Comparison of ENCODE assay signal across 15 cellular contexts in the genomic region with DNA sequence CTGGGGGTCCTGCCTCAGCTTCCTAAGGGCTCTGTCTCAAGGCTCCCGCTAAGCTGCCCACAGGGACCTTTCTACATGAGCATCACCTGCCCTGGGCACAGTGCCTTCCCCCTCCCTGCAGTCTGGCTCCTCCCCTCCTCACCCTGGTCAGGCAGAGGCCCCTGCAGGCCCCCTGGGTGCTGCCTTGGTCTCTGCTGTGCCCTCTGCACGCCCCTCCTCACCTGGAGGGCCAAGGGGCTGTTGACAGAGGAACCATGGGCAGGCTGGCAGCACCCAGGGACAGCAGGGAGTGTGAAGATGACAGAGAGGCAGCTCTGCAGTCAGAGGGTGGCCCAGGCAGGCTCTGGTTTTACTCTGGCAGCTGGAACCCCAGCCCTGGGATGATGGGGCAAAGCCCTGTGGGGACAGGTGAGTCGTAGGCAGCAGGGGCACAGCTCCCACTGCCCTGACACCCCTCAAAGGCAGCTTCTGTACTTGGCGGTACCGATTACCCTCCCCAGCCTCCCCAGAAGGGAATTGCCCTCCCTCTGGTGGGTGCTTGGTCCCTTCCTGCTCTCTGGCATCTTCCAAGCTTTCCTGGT. TPM values are rescaled to one million over a fixed set of nuclear protein-coding genes. Genes with fewer than 3 reads are reported as not detected.
DNase-seq lines count a peak whose midpoint lies in the region; ATAC-seq, FAIRE-seq and TF ChIP-seq lines count a peak whose summit lies in the region.
"Had no signal": no experiment of that assay in that cellular context is flagged by ENCODE, and none has a peak within 500 bp of the region (broad histone marks: within the 10 kb centered on the region; RNA-seq: fewer than 3 reads in every experiment).

No MANE protein-coding gene starts in this region.

- peaks cover 10 to 31% (median 21%) of the 10 kb centered on the region in 4 experiments for H3K36me3 ChIP-seq in H1 (ENCODE audit: control insufficient read depth in 2 of 4, insufficient read depth in 4 of 4, low read length in 3 of 4)
- H3K36me3 ChIP-seq in aorta (ENCODE audit: control insufficient read depth in 1 of 2, insufficient read depth in 2 of 2, low read length in 1 of 2): peaks cover 0 to 8% of the 10 kb centered on the region in 2 donors
- H3K36me3 ChIP-seq in CD8-positive, alpha-beta memory T cell (ENCODE audit: insufficient read depth, low read length): peaks cover 7% of the 10 kb centered on the region

- no peak overlapping the region for H3K9ac ChIP-seq in H1 (replicated peaks in 1 of 4; ENCODE audit: extremely low read depth in 1 of 4, low read depth in 3 of 4, low read length in 3 of 4)

- H3K56ac ChIP-seq in H1 (replicated peaks; ENCODE audit: insufficient read length, low read depth, low read length): no peak overlapping the region

- 0 out of 2 replicates have a peak, but pooled peaks cover 3% of the 10 kb centered on the region for H3K79me1 ChIP-seq in H1 (ENCODE audit: low read depth, low read length)

- no peak overlapping the region for H2BK15ac ChIP-seq in H1 (ENCODE audit: low read length)

- H3K36me3 Mint-ChIP-seq in activated T-cell treated with anti-CD3 and anti-CD28 coated beads, Interleukin-2, amount 50 U/mL, for 72 hours (ENCODE audit: insufficient read depth in 2 of 2): peaks cover 5 to 9% of the 10 kb centered on the region in 2 donors
- H3K36me3 Mint-ChIP-seq in CD8-positive, alpha-beta memory T cell: peaks cover 0 to 38% (median 11%) of the 10 kb centered on the region in 3 donors

- H3K23me2 ChIP-seq in H1 (ENCODE audit: low read depth, low read length): 0 out of 2 replicates have a peak, but pooled peaks cover 1% of the 10 kb centered on the region

- H3K4me1 ChIP-seq in H1 (replicated peaks in 1 of 4; ENCODE audit: control insufficient read depth in 3 of 4, insufficient read depth in 4 of 4, low read length in 3 of 4): peaks cover 0 to 6% (median 0%) of the 10 kb centered on the region in 4 experiments; a peak in 2 of 7 replicates
- H3K4me1 ChIP-seq in aorta (ENCODE audit: control insufficient read depth in 1 of 2, insufficient read depth in 2 of 2, low read length in 2 of 2): no peaks in the 10 kb centered on the region
- H3K4me1 ChIP-seq in CD8-positive, alpha-beta memory T cell (ENCODE audit: insufficient read depth, low read length): no peaks in the 10 kb centered on the region
- H3K4me1 ChIP-seq: A549 had no signal

- no peak overlapping the region for H3K4me3 ChIP-seq in H1 (ENCODE audit: extremely low read depth in 1 of 4, insufficient read depth in 2 of 4, low read depth in 3 of 4, low read length in 4 of 4)
- H3K4me3 ChIP-seq in aorta (ENCODE audit: low read length in 2 of 2): no peak overlapping the region
- H3K4me3 ChIP-seq in CD8-positive, alpha-beta memory T cell (ENCODE audit: low read length): no peak overlapping the region
- H3K4me3 ChIP-seq: A549 had no signal

- no peak for TF ChIP-seq CTCF in H1 (IDR thresholded peaks at IDR 0.05; ENCODE audit: control extremely low read depth in 1 of 3, insufficient read depth in 1 of 3, low read depth in 1 of 3, low read length in 3 of 3)

- no peak overlapping the region for H2AK5ac ChIP-seq in H1 (ENCODE audit: low read depth, low read length)

- H3K27me3 ChIP-seq in H1 (replicated peaks in 1 of 4; ENCODE audit: control insufficient read depth in 3 of 4, extremely low read depth in 1 of 4, insufficient read depth in 3 of 4, low read length in 3 of 4) (no peaks in the 10 kb centered on the region), aorta (ENCODE audit: control insufficient read depth in 1 of 2, insufficient read depth in 2 of 2, low read length in 1 of 2) (no peaks in the 10 kb centered on the region)
- H3K27me3 ChIP-seq in CD8-positive, alpha-beta memory T cell (ENCODE audit: insufficient read depth, low read length, poor library complexity, severe bottlenecking): peaks cover 3% of the 10 kb centered on the region

- no peak overlapping the region for H3K4ac ChIP-seq in H1 (replicated peaks; ENCODE audit: insufficient read length, low read depth, low read length)

- H3K79me2 ChIP-seq in H1 (ENCODE audit: control insufficient read depth in 1 of 2, insufficient read depth in 2 of 2, low read length in 2 of 2): no peaks in the 10 kb centered on the region

- H3K23ac ChIP-seq in H1 (ENCODE audit: insufficient read length): no peak overlapping the region

- H3K14ac ChIP-seq in H1 (ENCODE audit: insufficient read length): no peak overlapping the region

- peaks cover 0 to 8% of the 10 kb centered on the region in 2 experiments for H4K20me1 ChIP-seq in H1 (replicated peaks in 1 of 2; ENCODE audit: control insufficient read depth in 1 of 2, insufficient read depth in 2 of 2, low read length in 2 of 2)

- H3K27me3 Mint-ChIP-seq in activated T-cell treated with anti-CD3 and anti-CD28 coated beads, Interleukin-2, amount 50 U/mL, for 72 hours (ENCODE audit: low read depth): no peaks in the 10 kb centered on the region
- H3K27me3 Mint-ChIP-seq in stimulated activated naive CD8-positive, alpha-beta T cell treated with anti-CD3 and anti-CD28 coated beads, Interleukin-15, amount 100 ng/mL, for 72 hours: peaks cover 31% of the 10 kb centered on the region
- H3K27me3 Mint-ChIP-seq in CD8-positive, alpha-beta memory T cell: peaks cover 0 to 6% of the 10 kb centered on the region in 2 donors
- H3K27me3 Mint-ChIP-seq: IgD-negative memory B cell had no signal

- H3K27ac ChIP-seq in H1 (ENCODE audit: low read depth, low read length) (no peak overlapping the region), aorta (ENCODE audit: low read depth in 1 of 2, low read length in 2 of 2) (no peak overlapping the region)
- H3K27ac ChIP-seq in CD8-positive, alpha-beta memory T cell (ENCODE audit: low read depth, low read length): no peak overlapping the region
- H3K27ac ChIP-seq: A549 had no signal

- POLR2A ChIA-PET in H1 (lab: Charles Lee; ENCODE audit: partially characterized antibody): interaction anchor here (0.5 to 2.3 kb wide), 9 partner anchors 13 to 1479 kb away, joined by 3 to 7 read pairs (median 4); a partner anchor contains a TSS
- POLR2A ChIA-PET in CD8-positive, alpha-beta memory T cell (lab: Charles Lee): no interaction called here

- CTCF ChIA-PET in H1 (lab: Charles Lee; ENCODE audit: partially characterized antibody): interaction anchor here (0.5 to 1.2 kb wide), 4 partner anchors 13 to 187 kb away, joined by 3 read pairs; no protein-coding TSS in a partner anchor
- CTCF ChIA-PET in CD8-positive, alpha-beta memory T cell (lab: Charles Lee): interaction anchor here (1.5 kb wide), 1 partner anchor 396 kb away, joined by 3 read pairs; no protein-coding TSS in a partner anchor

- no peak for TF ChIP-seq EP300 in H1 (IDR thresholded peaks at IDR 0.05; ENCODE audit: borderline replicate concordance in 1 of 2, low read depth in 2 of 2, low read length in 2 of 2)

- H3K4me2 ChIP-seq in H1 (ENCODE audit: insufficient read depth in 1 of 2, low read depth in 2 of 2, low read length in 2 of 2): no peak overlapping the region
- H3K4me2 ChIP-seq: A549 had no signal

- no peak overlapping the region for H2BK20ac ChIP-seq in H1 (ENCODE audit: low read length)

- no peak for FAIRE-seq in H1 (lab: Jason Lieb, UNC)
- FAIRE-seq: A549 had no signal

- H3K4me1 Mint-ChIP-seq in activated T-cell treated with anti-CD3 and anti-CD28 coated beads, Interleukin-2, amount 50 U/mL, for 72 hours (ENCODE audit: low read depth): no peaks in the 10 kb centered on the region
- no peaks in the 10 kb centered on the region for H3K4me1 Mint-ChIP-seq in stimulated activated naive CD8-positive, alpha-beta T cell treated with anti-CD3 and anti-CD28 coated beads, Interleukin-15, amount 100 ng/mL, for 72 hours
- H3K4me1 Mint-ChIP-seq in CD8-positive, alpha-beta memory T cell: no peaks in the 10 kb centered on the region

- TF ChIP-seq POLR2A in H1 (IDR thresholded peaks at IDR 0.05; ENCODE audit: control extremely low read depth in 1 of 2, low read depth in 2 of 2, low read length in 2 of 2): peak in 1 of 2 experiments; percentile 31; a peak in 1 of 3 replicates

- no peak overlapping the region for H2BK12ac ChIP-seq in H1 (ENCODE audit: low read depth, low read length)

- H3K27ac Mint-ChIP-seq in activated T-cell treated with anti-CD3 and anti-CD28 coated beads, Interleukin-2, amount 50 U/mL, for 72 hours: no peak overlapping the region
- peak overlapping the region in 1 of 2 donors; percentile 54 for H3K27ac Mint-ChIP-seq in stimulated activated naive CD8-positive, alpha-beta T cell treated with anti-CD3 and anti-CD28 coated beads, Interleukin-15, amount 100 ng/mL, for 72 hours
- H3K27ac Mint-ChIP-seq in CD8-positive, alpha-beta memory T cell: no peak overlapping the region
- H3K27ac Mint-ChIP-seq: IgD-negative memory B cell had no signal

- H3K4me3 Mint-ChIP-seq in activated T-cell treated with anti-CD3 and anti-CD28 coated beads, Interleukin-2, amount 50 U/mL, for 72 hours: no peak overlapping the region
- no peak overlapping the region for H3K4me3 Mint-ChIP-seq in stimulated activated naive CD8-positive, alpha-beta T cell treated with anti-CD3 and anti-CD28 coated beads, Interleukin-15, amount 100 ng/mL, for 72 hours
- H3K4me3 Mint-ChIP-seq in CD8-positive, alpha-beta memory T cell: no peak overlapping the region
- H3K4me3 Mint-ChIP-seq: IgD-negative memory B cell had no signal

- TF ChIP-seq RAD21 in H1 (IDR thresholded peaks at IDR 0.05 in 1 of 2, conservative IDR thresholded peaks at IDR 0.05 in 1 of 2; ENCODE audit: low read depth in 2 of 2, low read length in 2 of 2): no peak

- H3K9me3 Mint-ChIP-seq in activated T-cell treated with anti-CD3 and anti-CD28 coated beads, Interleukin-2, amount 50 U/mL, for 72 hours: no peaks in the 10 kb centered on the region
- H3K9me3 Mint-ChIP-seq in stimulated activated naive CD8-positive, alpha-beta T cell treated with anti-CD3 and anti-CD28 coated beads, Interleukin-15, amount 100 ng/mL, for 72 hours: no peaks in the 10 kb centered on the region
- no peaks in the 10 kb centered on the region for H3K9me3 Mint-ChIP-seq in CD8-positive, alpha-beta memory T cell
- H3K9me3 Mint-ChIP-seq: IgD-negative memory B cell had no signal

- H2BK120ac ChIP-seq in H1 (replicated peaks; ENCODE audit: low read depth, low read length): no peak overlapping the region

- intact Hi-C loops in aorta (cut with DNase I): no loop called here

- H3K18ac ChIP-seq in H1 (ENCODE audit: extremely low read depth, low read length): no peak overlapping the region

- no peak for DNase-seq in activated T-cell treated with anti-CD3 and anti-CD28 coated beads, Interleukin-2, amount 50 U/mL, for 72 hours
- DNase-seq in activated T-cell treated with anti-CD3 and anti-CD28 coated beads, Interleukin-2, amount 50 U/mL, for 1 hour: no peak
- DNase-seq in NCI-H69 (lab: John Stamatoyannopoulos, UW) (peak; percentile 20), H1 (ENCODE audit: low read depth in 1 of 2, low spot score in 2 of 2) (no peak), aorta (no peak)
- no peak for DNase-seq in stimulated activated naive CD8-positive, alpha-beta T cell treated with anti-CD3 and anti-CD28 coated beads, Interleukin-15, amount 100 ng/mL, for 72 hours
- no peak for DNase-seq in CD8-positive, alpha-beta memory T cell
- DNase-seq: C1 segment of cervical spinal cord, DMS 273 treated with DMSO at 0.1 percent for 48 hours, HCEC 1CT, NCI-H187 treated with DMSO at 0.1 percent for 48 hours, NCI-H526 treated with DMSO at 0.1 percent for 48 hours had no signal

- peak; percentile 8 to 20 for ATAC-seq in activated T-cell treated with anti-CD3 and anti-CD28 coated beads, Interleukin-2, amount 50 U/mL, for 72 hours (replicated peaks in 1 of 2)
- ATAC-seq in stimulated activated naive CD8-positive, alpha-beta T cell treated with anti-CD3 and anti-CD28 coated beads, Interleukin-15, amount 100 ng/mL, for 72 hours: peak; percentile 35
- ATAC-seq in aorta (ENCODE audit: low FRiP score): no peak
- no peak for ATAC-seq in HG03039 (IDR thresholded peaks at IDR 0.05; ENCODE audit: unreplicated experiment)

- H2BK5ac ChIP-seq in H1 (ENCODE audit: low read depth, low read length): no peak overlapping the region

- H4K5ac ChIP-seq in H1 (ENCODE audit: insufficient read length, low read depth, low read length): no peak overlapping the region

- no peak overlapping the region for H4K8ac ChIP-seq in H1 (ENCODE audit: extremely low read depth, insufficient read depth, low read length)

- H4K91ac ChIP-seq in H1 (replicated peaks; ENCODE audit: insufficient read length, low read length): no peak overlapping the region

- no peaks in the 10 kb centered on the region for H3K9me3 ChIP-seq in H1 (ENCODE audit: insufficient read depth in 2 of 2, low read depth in 1 of 2, low read length in 1 of 2)
- H3K9me3 ChIP-seq in aorta (ENCODE audit: control insufficient read depth, low read length): no peaks in the 10 kb centered on the region
- no peaks in the 10 kb centered on the region for H3K9me3 ChIP-seq in CD8-positive, alpha-beta memory T cell (ENCODE audit: low read length)
- H3K9me3 ChIP-seq: A549 had no signal

- WGBS in H1 (ENCODE audit: extremely low coverage in 1 of 2, insufficient coverage in 1 of 2, insufficient read length in 1 of 2, insufficient replicate concordance in 2 of 2, low coverage in 1 of 2, low lambda C conversion rate in 2 of 2, missing lambda C conversion rate in 1 of 2), 2 experiments: 85% methylated on average over 5 of the region's 5 CpGs; no CpG with 5 or more reads in 1 of the 2 experiments
- WGBS in aorta, 2 donors: 77 to 84% methylated on average over 5 of the region's 5 CpGs

- no peak overlapping the region for H2AFZ ChIP-seq in H1 (ENCODE audit: low read length)

RNA-seq across cellular contexts. Expression of a gene that starts 43.1 kb away (rescaled TPM):
- total RNA-seq in activated T-cell treated with anti-CD3 and anti-CD28 coated beads, Interleukin-2, amount 50 U/mL, for 72 hours: 100 to 1,000 TPM; 106 to 122 TPM
- total RNA-seq in H1 (2021; fragmentation: NEBNext Ultra II Directional; extraction: Animal tissue kit (Norgen Biotek cat#: 25700)): 106 and 114 TPM in 2 replicates
- 57.7 and 76.6 TPM in 2 replicates for polyA plus RNA-seq in H1 (2011; rRNA removed)
- 111 TPM for polyA plus RNA-seq in H1 (2011; cell fraction: cytosol; rRNA removed)
- 292 TPM for polyA plus RNA-seq in H1 (2011; cell fraction: nucleus; rRNA removed)
- polyA plus RNA-seq in H1 (2012, experiment 1 of 2): 78.9 to 101 TPM (median 93.9 TPM) in 4 replicates
- 16.4 TPM for polyA plus RNA-seq in H1 (2012, experiment 2 of 2)
- polyA plus RNA-seq in H1 (2013, experiment 1 of 2): 104 TPM
- 87.0 TPM for polyA plus RNA-seq in H1 (2013, experiment 2 of 2)
- 45.0 and 55.2 TPM in 2 replicates for polyA minus RNA-seq in H1 (2011; rRNA and poly(A)+ RNA removed)
- 33.8 TPM for polyA minus RNA-seq in H1 (2011; cell fraction: cytosol; rRNA and poly(A)+ RNA removed)
- polyA minus RNA-seq in H1 (2011; cell fraction: nucleus; rRNA and poly(A)+ RNA removed): 74.1 TPM
- 10 to 100 TPM; 61.0 to 93.1 TPM for total RNA-seq in aorta
- 10 to 100 TPM in 1 of 2 donors, 1 to 10 TPM in 1; 7.4 to 61.3 TPM for polyA plus RNA-seq in aorta
- 10 to 100 TPM; 77.6 to 81.2 TPM for total RNA-seq in CD8-positive, alpha-beta memory T cell
- 10.0 TPM for polyA plus RNA-seq in CD8-positive, alpha-beta memory T cell

RNA-seq across cellular contexts. Expression of a gene that starts 43.2 kb away (rescaled TPM):
- 10 to 100 TPM; 20.4 to 22.8 TPM for total RNA-seq in activated T-cell treated with anti-CD3 and anti-CD28 coated beads, Interleukin-2, amount 50 U/mL, for 72 hours
- total RNA-seq in H1 (2021; fragmentation: NEBNext Ultra II Directional; extraction: Animal tissue kit (Norgen Biotek cat#: 25700)): 68.3 and 73.7 TPM in 2 replicates
- polyA plus RNA-seq in H1 (2011; rRNA removed): 67.1 and 87.0 TPM in 2 replicates
- 81.6 TPM for polyA plus RNA-seq in H1 (2011; cell fraction: cytosol; rRNA removed)
- polyA plus RNA-seq in H1 (2011; cell fraction: nucleus; rRNA removed): 85.0 TPM
- 64.7 to 67.4 TPM (median 66.0 TPM) in 4 replicates for polyA plus RNA-seq in H1 (2012, experiment 1 of 2)
- 71.8 TPM for polyA plus RNA-seq in H1 (2012, experiment 2 of 2)
- 29.2 TPM for polyA plus RNA-seq in H1 (2013, experiment 1 of 2)
- polyA plus RNA-seq in H1 (2013, experiment 2 of 2): 30.1 TPM
- polyA minus RNA-seq in H1 (2011; rRNA and poly(A)+ RNA removed): 70.4 and 79.2 TPM in 2 replicates
- 56.6 TPM for polyA minus RNA-seq in H1 (2011; cell fraction: cytosol; rRNA and poly(A)+ RNA removed)
- polyA minus RNA-seq in H1 (2011; cell fraction: nucleus; rRNA and poly(A)+ RNA removed): 44.6 TPM
- total RNA-seq in aorta: 10 to 100 TPM; 11.7 to 13.1 TPM
- polyA plus RNA-seq in aorta: 10 to 100 TPM in 1 of 2 donors, 1 to 10 TPM in 1; 8.8 to 13.2 TPM
- total RNA-seq in CD8-positive, alpha-beta memory T cell: 10 to 100 TPM; 57.6 to 61.9 TPM
- polyA plus RNA-seq in CD8-positive, alpha-beta memory T cell: 34.1 TPM

RNA-seq across cellular contexts. Expression of a gene that starts 49.2 kb away (rescaled TPM):
- 1 to 10 TPM in 1 of 2 donors, under 1 TPM in 1; 0.86 to 1.8 TPM for total RNA-seq in activated T-cell treated with anti-CD3 and anti-CD28 coated beads, Interleukin-2, amount 50 U/mL, for 72 hours
- 28.3 and 33.2 TPM in 2 replicates for total RNA-seq in H1 (2021; fragmentation: NEBNext Ultra II Directional; extraction: Animal tissue kit (Norgen Biotek cat#: 25700))
- polyA plus RNA-seq in H1 (2011; rRNA removed): 41.6 and 53.5 TPM in 2 replicates
- polyA plus RNA-seq in H1 (2011; cell fraction: cytosol; rRNA removed): 64.3 TPM
- polyA plus RNA-seq in H1 (2011; cell fraction: nucleus; rRNA removed): 96.7 TPM
- 26.7 to 59.8 TPM (median 48.4 TPM) in 4 replicates for polyA plus RNA-seq in H1 (2012, experiment 1 of 2)
- polyA plus RNA-seq in H1 (2012, experiment 2 of 2): 31.8 TPM
- polyA plus RNA-seq in H1 (2013, experiment 1 of 2): 29.3 TPM
- 28.1 TPM for polyA plus RNA-seq in H1 (2013, experiment 2 of 2)
- polyA minus RNA-seq in H1 (2011; rRNA and poly(A)+ RNA removed): 22.4 and 25.3 TPM in 2 replicates
- 13.9 TPM for polyA minus RNA-seq in H1 (2011; cell fraction: cytosol; rRNA and poly(A)+ RNA removed)
- 33.3 TPM for polyA minus RNA-seq in H1 (2011; cell fraction: nucleus; rRNA and poly(A)+ RNA removed)
- 10 to 100 TPM; 23.6 to 29.5 TPM for total RNA-seq in aorta
- polyA plus RNA-seq in aorta: 10 to 100 TPM; 38.9 to 59.9 TPM
- total RNA-seq in CD8-positive, alpha-beta memory T cell: 1 to 10 TPM; 1.2 to 1.3 TPM
- polyA plus RNA-seq in CD8-positive, alpha-beta memory T cell: 0.58 TPM

Comparison
In these comparisons a context has a peak if more than half of its experiments do, and no peak if none do; other contexts are left out.
1. ATAC-seq: peak in activated T-cell treated with anti-CD3 and anti-CD28 coated beads, Interleukin-2, amount 50 U/mL, for 72 hours (2 of 2) and stimulated activated naive CD8-positive, alpha-beta T cell treated with anti-CD3 and anti-CD28 coated beads, Interleukin-15, amount 100 ng/mL, for 72 hours (single experiment); none in aorta (single experiment) and HG03039 (single experiment).
2. RNA of a gene that starts 49.2 kb away (total RNA-seq): 23.6 to 29.5 TPM in aorta and 28.3 to 33.2 TPM in H1; 0.86 to 1.8 TPM in activated T-cell treated with anti-CD3 and anti-CD28 coated beads, Interleukin-2, amount 50 U/mL, for 72 hours and 1.2 to 1.3 TPM in CD8-positive, alpha-beta memory T cell; every median in the first group is over 4 times any median in the second.